ENCODE assay signal across 13 cellular contexts in the genomic region with DNA sequence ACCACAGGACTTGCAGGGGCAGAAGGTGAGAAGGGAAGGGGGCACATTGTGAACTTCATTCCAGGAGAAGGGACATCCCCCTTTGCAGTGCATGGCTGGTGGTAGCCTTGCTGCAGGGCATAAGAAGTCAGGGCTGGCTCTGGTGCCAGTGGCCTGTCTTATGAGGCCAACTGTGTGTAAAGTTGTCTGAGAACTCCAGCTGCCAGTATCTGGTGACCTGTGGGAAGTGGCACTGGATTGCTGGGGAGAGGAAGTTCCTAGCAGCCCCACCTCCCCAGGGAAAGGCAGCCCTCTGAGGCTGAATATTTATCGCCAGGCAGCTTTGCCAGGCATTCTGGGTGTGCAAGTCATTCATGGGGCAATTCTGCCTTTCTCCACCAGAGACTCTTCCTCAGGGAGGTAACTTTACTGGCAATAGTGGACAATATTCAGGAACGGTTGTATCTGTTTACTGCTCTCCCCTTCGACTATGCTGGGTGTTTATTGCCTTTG. TPM values are rescaled to one million over a fixed set of nuclear protein-coding genes. Genes with fewer than 3 reads are reported as not detected.
A peak's percentile ranks its signal among the peaks of the same experiment; 100 is the strongest.
DNase-seq lines count a peak whose midpoint lies in the region; ATAC-seq, FAIRE-seq and TF ChIP-seq lines count a peak whose summit lies in the region.
"Had no signal": no experiment of that assay in that cellular context is flagged by ENCODE, and none has a peak within 500 bp of the region (broad histone marks: within the 10 kb centered on the region; RNA-seq: fewer than 3 reads in every experiment).

No MANE protein-coding gene starts in this region.

- in situ Hi-C loops in HAP-1 (cut with MboI; ENCODE audit: low sequenced_read_pairs): no loop called here
- in situ Hi-C loops in HepG2 (cut with HindIII; ENCODE audit: extremely low pct_ligation_motif_present, low pct_unique_long_range_greater_than_20kb): no loop called here

- DNase-seq in Calu3 (peak; percentile 37), HAP-1 (ENCODE audit: low spot score in 2 of 2) (peak; percentile 29 to 65), SW480 (ENCODE audit: low spot score) (peak; percentile 54), HepG2 (ENCODE audit: low spot score) (no peak), LoVo (ENCODE audit: low spot score) (no peak), HPDE6-E6E7 (ENCODE audit: extremely low spot score) (no peak), RWPE1 (ENCODE audit: low spot score) (no peak)
- no peak for DNase-seq in T-helper 2 cell treated with Interferon-gamma antibody and Interleukin-4, amounts not matched to agents 5 μg/mL and 100 μg/mL, for 36 hours (ENCODE audit: low spot score)
- DNase-seq: HFFc6, immature natural killer cell, naive B cell had no signal

- H3K4me1 ChIP-seq in HAP-1: peaks cover 10% of the 10 kb centered on the region
- H3K4me1 ChIP-seq in HepG2 (ENCODE audit: insufficient read depth, low read length): no peaks in the 10 kb centered on the region

- POLR2A ChIA-PET in HepG2 (lab: Yijun Ruan, JAX): no interaction called here
- POLR2A ChIA-PET in RWPE1 (lab: Yijun Ruan, JAX; ENCODE audit: low non-redundant PET): no interaction called here

- H3K36me3 ChIP-seq in HAP-1 (replicated peaks) (no peaks in the 10 kb centered on the region), HepG2 (replicated peaks in 1 of 2; ENCODE audit: control insufficient read depth in 1 of 2, insufficient read depth in 2 of 2, low read length in 2 of 2) (no peaks in the 10 kb centered on the region)

- H3K4me3 Mint-ChIP-seq in Calu3 (ENCODE audit: low read depth, unreplicated experiment): no peak overlapping the region
- H3K4me3 Mint-ChIP-seq in T-helper 2 cell treated with Interferon-gamma antibody and Interleukin-4, amounts not matched to agents 5 μg/mL and 100 μg/mL, for 36 hours: no peak overlapping the region
- H3K4me3 Mint-ChIP-seq: HFFc6; immature natural killer cell; naive B cell; T-helper 1 cell treated with Interleukin-12 subunit alpha and Interleukin-12 subunit beta and Interleukin-4 antibody, amounts not matched to agents 30 μg/mL and 1 μg/mL, for 36 hours had no signal

- TF ChIP-seq EP300 in HepG2 (IDR thresholded peaks at IDR 0.05; ENCODE audit: low read depth in 2 of 2, low read length in 2 of 2) (no peak), HepG2 (CRISPR knock-in tag; IDR thresholded peaks at IDR 0.05; ENCODE audit: borderline replicate concordance) (no peak)

- intact Hi-C loops in Calu3 (cut with micrococcal nuclease; ENCODE audit: unreplicated experiment): no loop called here
- intact Hi-C loops in HepG2 (cut with micrococcal nuclease; ENCODE audit: unreplicated experiment): no loop called here

- H3K4me3 ChIP-seq in HAP-1: no peak overlapping the region
- H3K4me3 ChIP-seq in HepG2 (replicated peaks in 1 of 3; ENCODE audit: insufficient read depth in 1 of 3, low read depth in 2 of 3, low read length in 3 of 3): no peak overlapping the region

- no peaks in the 10 kb centered on the region for H3K36me3 Mint-ChIP-seq in Calu3 (ENCODE audit: insufficient read depth, unreplicated experiment)
- no peaks in the 10 kb centered on the region for H3K36me3 Mint-ChIP-seq in T-helper 2 cell treated with Interferon-gamma antibody and Interleukin-4, amounts not matched to agents 5 μg/mL and 100 μg/mL, for 36 hours (ENCODE audit: low read depth)

- H3K27me3 ChIP-seq in HAP-1 (ENCODE audit: low read depth) (peaks cover 26% of the 10 kb centered on the region), HepG2 (ENCODE audit: control insufficient read depth in 1 of 2, insufficient read depth in 2 of 2, low read length in 2 of 2) (peaks cover 3 to 32% of the 10 kb centered on the region in 2 experiments; a peak in 3 of 5 replicates)

- WGBS in HepG2 (ENCODE audit: low lambda C conversion rate): 7% methylated on average over 3 of the region's 3 CpGs

- H3K27ac ChIP-seq in HepG2 (ENCODE audit: extremely low read length, insufficient read depth, low read length) (no peak overlapping the region), RWPE1 (no peak overlapping the region)

- CTCF ChIA-PET in Calu3 (lab: Charles Lee): interaction anchor here (2.0 kb wide), 2 partner anchors 44 to 72 kb away, joined by 5 to 9 read pairs; no protein-coding TSS in a partner anchor
- CTCF ChIA-PET in HepG2 (lab: Yijun Ruan, JAX; ENCODE audit: low intra/inter-chr PET ratio, low total read pairs): no interaction called here
- CTCF ChIA-PET in RWPE1 (lab: Yijun Ruan, JAX): interaction anchor here (0.6 kb wide), 1 partner anchor 34 kb away, joined by 3 read pairs; no protein-coding TSS in a partner anchor

- H2AFZ ChIP-seq in HepG2 (ENCODE audit: low read length): no peak overlapping the region

- H3K4me1 Mint-ChIP-seq in Calu3 (ENCODE audit: low read depth, unreplicated experiment): peaks cover 15% of the 10 kb centered on the region
- H3K4me1 Mint-ChIP-seq in T-helper 2 cell treated with Interferon-gamma antibody and Interleukin-4, amounts not matched to agents 5 μg/mL and 100 μg/mL, for 36 hours (ENCODE audit: low read depth): no peaks in the 10 kb centered on the region
- H3K4me1 Mint-ChIP-seq: naive B cell had no signal

- FAIRE-seq in HepG2 (lab: Jason Lieb, UNC): no peak

- H3K9me3 Mint-ChIP-seq in Calu3 (ENCODE audit: low read depth, unreplicated experiment): no peaks in the 10 kb centered on the region
- no peaks in the 10 kb centered on the region for H3K9me3 Mint-ChIP-seq in T-helper 2 cell treated with Interferon-gamma antibody and Interleukin-4, amounts not matched to agents 5 μg/mL and 100 μg/mL, for 36 hours
- H3K9me3 Mint-ChIP-seq: HFFc6; naive B cell; T-helper 1 cell treated with Interleukin-12 subunit alpha and Interleukin-12 subunit beta and Interleukin-4 antibody, amounts not matched to agents 30 μg/mL and 1 μg/mL, for 36 hours had no signal

- TF ChIP-seq CTCF in Calu3 (IDR thresholded peaks at IDR 0.05; ENCODE audit: unreplicated experiment) (no peak), HepG2 (CRISPR knock-in tag; IDR thresholded peaks at IDR 0.05) (no peak), RWPE1 (conservative IDR thresholded peaks at IDR 0.05; ENCODE audit: low read depth) (no peak)

- no peaks in the 10 kb centered on the region for H3K9me3 ChIP-seq in HAP-1
- H3K9me3 ChIP-seq in HepG2 (ENCODE audit: low read length): no peaks in the 10 kb centered on the region

- no peak for TF ChIP-seq POLR2A in HepG2 (IDR thresholded peaks at IDR 0.05; ENCODE audit: insufficient read depth in 1 of 2, low read depth in 2 of 2, low read length in 2 of 2)

- peak; percentile 55; the same call in 2 of the 3 replicates for ATAC-seq in HepG2

- H3K27me3 Mint-ChIP-seq in Calu3 (ENCODE audit: unreplicated experiment): peaks cover 31% of the 10 kb centered on the region
- H3K27me3 Mint-ChIP-seq in T-helper 2 cell treated with Interferon-gamma antibody and Interleukin-4, amounts not matched to agents 5 μg/mL and 100 μg/mL, for 36 hours (ENCODE audit: low read depth): peaks cover 27% of the 10 kb centered on the region

- no peak for TF ChIP-seq RAD21 in HepG2 (CRISPR knock-in tag; IDR thresholded peaks at IDR 0.05)

- no peaks in the 10 kb centered on the region for H3K79me2 ChIP-seq in HepG2 (ENCODE audit: insufficient read depth, low read length)

- no peaks in the 10 kb centered on the region for H4K20me1 ChIP-seq in HepG2 (ENCODE audit: insufficient read depth, low read length)

- BruUV-seq in Calu3 (replicated peaks; lab: Mats Ljungman, UMichigan) (no TSS peak), HepG2 (replicated peaks; lab: Mats Ljungman, UMichigan) (no TSS peak)

- H3K9ac ChIP-seq in HepG2 (ENCODE audit: insufficient read depth, low read depth, low read length): no peak overlapping the region

- no peak overlapping the region for H3K4me2 ChIP-seq in HepG2 (ENCODE audit: low read depth, low read length)

- no peak overlapping the region for H3K27ac Mint-ChIP-seq in Calu3 (ENCODE audit: unreplicated experiment)
- no peak overlapping the region for H3K27ac Mint-ChIP-seq in T-helper 2 cell treated with Interferon-gamma antibody and Interleukin-4, amounts not matched to agents 5 μg/mL and 100 μg/mL, for 36 hours
- H3K27ac Mint-ChIP-seq: HFFc6; immature natural killer cell; naive B cell; T-helper 1 cell treated with Interleukin-12 subunit alpha and Interleukin-12 subunit beta and Interleukin-4 antibody, amounts not matched to agents 30 μg/mL and 1 μg/mL, for 36 hours had no signal

TF ChIP-seq in HepG2, 621 proteins besides CTCF, POLR2A, EP300 and RAD21 (continues in another document):
- TF ChIP-seq, protein P1, sequence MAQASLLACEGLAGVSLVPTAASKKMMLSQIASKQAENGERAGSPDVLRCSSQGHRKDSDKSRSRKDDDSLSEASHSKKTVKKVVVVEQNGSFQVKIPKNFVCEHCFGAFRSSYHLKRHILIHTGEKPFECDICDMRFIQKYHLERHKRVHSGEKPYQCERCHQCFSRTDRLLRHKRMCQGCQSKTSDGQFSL (CRISPR knock-in tag; IDR thresholded peaks at IDR 0.05): no peak

RNA-seq across cellular contexts. Expression of a gene that starts 12.2 kb away (rescaled TPM):
- total RNA-seq in Calu3 (2022) (1.1 and 1.5 TPM in 2 replicates), HepG2 (2016; rRNA removed; fragmentation: Illumina TruSeq; extraction: Trizol) (not detected in 2 replicates)
- not detected in 2 replicates for total RNA-seq in HepG2 (2016; cell fraction: cytosol; rRNA removed; fragmentation: Illumina TruSeq; extraction: Trizol; ENCODE audit: low read depth)
- 0.13 TPM in 1 of 2 replicates, not detected in the other for total RNA-seq in HepG2 (2016; cell fraction: insoluble cytoplasmic fraction; rRNA removed; fragmentation: Illumina TruSeq; extraction: Trizol)
- total RNA-seq in HepG2 (2016; cell fraction: membrane; rRNA removed; fragmentation: Illumina TruSeq; extraction: Trizol): not detected in 2 replicates
- total RNA-seq in HepG2 (2016; cell fraction: nucleus; rRNA removed; fragmentation: Illumina TruSeq; extraction: Trizol): not detected in 2 replicates
- polyA plus RNA-seq in HepG2 (2011; rRNA removed): 0.08 and 0.12 TPM in 2 replicates
- 0.24 TPM in 1 of 2 replicates, not detected in the other for polyA plus RNA-seq in HepG2 (2011; cell fraction: cytosol; rRNA removed)
- polyA plus RNA-seq in HepG2 (2011; cell fraction: nucleus; rRNA removed): not detected in 2 replicates
- polyA plus RNA-seq in HepG2 (2012): 0.52 TPM in 1 of 2 replicates, not detected in the other
- polyA plus RNA-seq in HepG2 (2016; cell fraction: cytosol; fragmentation: Illumina TruSeq; extraction: Trizol; ENCODE audit: low read depth): not detected in 2 replicates
- polyA plus RNA-seq in HepG2 (2016; cell fraction: insoluble cytoplasmic fraction; fragmentation: Illumina TruSeq; extraction: Trizol; ENCODE audit: low read depth): not detected in 2 replicates
- polyA plus RNA-seq in HepG2 (2016; cell fraction: membrane; fragmentation: Illumina TruSeq; extraction: Trizol; ENCODE audit: low read depth): not detected in 2 replicates
- polyA plus RNA-seq in HepG2 (2016; cell fraction: nucleus; fragmentation: Illumina TruSeq; extraction: Trizol; ENCODE audit: insufficient read depth, low read depth): not detected in 2 replicates
- 1.0 TPM in 1 of 2 replicates, not detected in the other for polyA minus RNA-seq in HepG2 (2011; rRNA and poly(A)+ RNA removed; ENCODE audit: low replicate concordance)
- not detected in 2 replicates for polyA minus RNA-seq in HepG2 (2011; cell fraction: cytosol; rRNA and poly(A)+ RNA removed)
- 0.50 TPM in 1 of 2 replicates, not detected in the other for polyA minus RNA-seq in HepG2 (2011; cell fraction: nucleus; rRNA and poly(A)+ RNA removed)
- total RNA-seq: HFFc6 had no signal
- polyA plus RNA-seq: esophagus had no signal

Comparison
In these comparisons a context has a peak if more than half of its experiments do, and no peak if none do; other contexts are left out.
1. DNase-seq: peak in Calu3 (single experiment), HAP-1 (2 of 2) and SW480 (single experiment); none in HepG2 (single experiment), T-helper 2 cell treated with Interferon-gamma antibody and Interleukin-4, amounts not matched to agents 5 μg/mL and 100 μg/mL, for 36 hours (single experiment), LoVo (single experiment), HPDE6-E6E7 (single experiment) and RWPE1 (single experiment).